Comparison of ENCODE assay signal across 2 cellular contexts in genomic region chr19:46015080-46015960, GRCh38.
TF ChIP-seq lines count a peak whose summit lies in the region.

No MANE protein-coding gene starts in this region.

TF ChIP-seq in A549, 52 proteins besides CTCF, POLR2A, EP300 and RAD21:
- TF ChIP-seq KDM1A (IDR thresholded peaks at IDR 0.05; ENCODE audit: low read depth) (no peak), HEYL (CRISPR knock-in tag; IDR thresholded peaks at IDR 0.05) (no peak), GATA3 (IDR thresholded peaks at IDR 0.05; ENCODE audit: borderline replicate concordance) (no peak), PBX3 (IDR thresholded peaks at IDR 0.05) (peak; percentile 20; the same call in 1 of the 2 replicates), NPAS2 (CRISPR knock-in tag; IDR thresholded peaks at IDR 0.05; ENCODE audit: borderline replicate concordance) (no peak)
- TF ChIP-seq, protein P1, sequence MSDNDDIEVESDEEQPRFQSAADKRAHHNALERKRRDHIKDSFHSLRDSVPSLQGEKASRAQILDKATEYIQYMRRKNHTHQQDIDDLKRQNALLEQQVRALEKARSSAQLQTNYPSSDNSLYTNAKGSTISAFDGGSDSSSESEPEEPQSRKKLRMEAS (IDR thresholded peaks at IDR 0.05), result peak; percentile 29; the same call in 1 of the 2 replicates
- TF ChIP-seq, protein P2, sequence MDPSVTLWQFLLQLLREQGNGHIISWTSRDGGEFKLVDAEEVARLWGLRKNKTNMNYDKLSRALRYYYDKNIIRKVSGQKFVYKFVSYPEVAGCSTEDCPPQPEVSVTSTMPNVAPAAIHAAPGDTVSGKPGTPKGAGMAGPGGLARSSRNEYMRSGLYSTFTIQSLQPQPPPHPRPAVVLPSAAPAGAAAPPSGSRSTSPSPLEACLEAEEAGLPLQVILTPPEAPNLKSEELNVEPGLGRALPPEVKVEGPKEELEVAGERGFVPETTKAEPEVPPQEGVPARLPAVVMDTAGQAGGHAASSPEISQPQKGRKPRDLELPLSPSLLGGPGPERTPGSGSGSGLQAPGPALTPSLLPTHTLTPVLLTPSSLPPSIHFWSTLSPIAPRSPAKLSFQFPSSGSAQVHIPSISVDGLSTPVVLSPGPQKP (IDR thresholded peaks at IDR 0.05; ENCODE audit: low read depth, low read length), result no peak

TF ChIP-seq in GM12878, 131 proteins besides CTCF, POLR2A, EP300 and RAD21:
- TF ChIP-seq GATAD2B (conservative IDR thresholded peaks at IDR 0.05; ENCODE audit: low read depth) (no peak), MXI1 (IDR thresholded peaks at IDR 0.05; ENCODE audit: low read depth, low read length) (no peak), ZNF24 (IDR thresholded peaks at IDR 0.05) (no peak), CBFB (IDR thresholded peaks at IDR 0.05; ENCODE audit: low read depth) (no peak), IKZF1 (conservative IDR thresholded peaks at IDR 0.05) (no peak), NRF1 (conservative IDR thresholded peaks at IDR 0.05; ENCODE audit: low read depth, low read length) (no peak), PKNOX1 (IDR thresholded peaks at IDR 0.05) (no peak), SPI1 (IDR thresholded peaks at IDR 0.05; ENCODE audit: borderline replicate concordance, insufficient read depth, low read depth, low read length) (no peak), YY1 (IDR thresholded peaks at IDR 0.05; ENCODE audit: low read depth, low read length) (no peak), CHD4 (IDR thresholded peaks at IDR 0.05) (no peak), HSF1 (IDR thresholded peaks at IDR 0.05; ENCODE audit: low read depth, low read length) (no peak)
- TF ChIP-seq, protein P1 (IDR thresholded peaks at IDR 0.05; ENCODE audit: low read depth, low read length), result no peak
